9 cellular contexts compared by ENCODE assay signal in the genomic region with DNA sequence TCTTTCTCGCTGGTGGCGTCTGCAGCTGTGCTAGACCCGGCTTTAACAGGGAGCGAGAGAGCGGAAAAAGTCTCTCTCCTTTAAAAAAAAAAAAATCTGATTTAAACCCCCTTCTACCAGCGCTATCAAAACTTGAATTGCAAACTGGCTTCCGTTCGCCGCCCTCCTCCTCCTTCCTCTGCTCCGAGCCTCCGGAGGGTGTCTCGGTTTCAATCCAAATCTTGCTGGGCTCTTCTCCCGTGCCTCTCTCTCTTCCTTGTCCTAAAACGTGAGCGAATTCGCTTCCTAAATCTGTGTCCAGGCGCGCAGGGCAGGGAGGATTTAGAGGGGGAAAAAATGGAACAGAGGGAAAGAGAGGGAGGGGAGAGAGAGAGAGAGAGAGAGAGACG. TPM values are rescaled to one million over a fixed set of nuclear protein-coding genes. Genes with fewer than 3 reads are reported as not detected.
DNase-seq lines count a peak whose midpoint lies in the region; ATAC-seq and TF ChIP-seq lines count a peak whose summit lies in the region.
"Had no signal": no experiment of that assay in that cellular context is flagged by ENCODE, and none has a peak within 500 bp of the region (broad histone marks: within the 10 kb centered on the region; RNA-seq: fewer than 3 reads in every experiment).

No MANE protein-coding gene starts in this region.

- H3K27ac ChIP-seq in gastroesophageal sphincter (peak overlapping the region; percentile 70 to 89 (median 86)), parathyroid adenoma (peak overlapping the region; percentile 36)

- peak; percentile 15 for DNase-seq in COLO829 (ENCODE audit: low spot score)
- no peak for DNase-seq in stimulated activated CD4-positive, alpha-beta T cell treated with anti-CD3 and anti-CD28 coated beads, Interleukin-2, amount 100 ng/mL, for 24 hours
- DNase-seq in D341Med (ENCODE audit: low spot score), result no peak
- DNase-seq: NCI-H446 had no signal

- no peak overlapping the region for H3K9ac ChIP-seq in parathyroid adenoma

- no peak for TF ChIP-seq EP300 in gastroesophageal sphincter (IDR thresholded peaks at IDR 0.05)

- H3K4me2 ChIP-seq in parathyroid adenoma (ENCODE audit: low read length), result peak overlapping the region; percentile 84

- TF ChIP-seq CTCF in WI38 (IDR thresholded peaks at IDR 0.05; ENCODE audit: low read depth, low read length) (no peak), gastroesophageal sphincter (IDR thresholded peaks at IDR 0.05) (peak in 1 of 4 experiments; percentile 24), parathyroid adenoma (IDR thresholded peaks at IDR 0.05) (no peak)

- H3K36me3 ChIP-seq in gastroesophageal sphincter (peaks cover 0 to 12% of the 10 kb centered on the region in 2 donors), parathyroid adenoma (ENCODE audit: control insufficient read depth, insufficient read depth, low read length) (no peaks in the 10 kb centered on the region)

- H3K4me1 ChIP-seq in gastroesophageal sphincter, result peaks cover 0 to 50% (median 3%) of the 10 kb centered on the region in 3 donors
- no peaks in the 10 kb centered on the region for H3K4me1 ChIP-seq in parathyroid adenoma

- H3K27me3 ChIP-seq in gastroesophageal sphincter (peaks cover 32% of the 10 kb centered on the region), parathyroid adenoma (ENCODE audit: control insufficient read depth, insufficient read depth, low read length) (peaks cover 23% of the 10 kb centered on the region)

- 0 to 1% methylated on average over 10 to 12 of the region's 19 CpGs for WGBS in gastroesophageal sphincter (ENCODE audit: low coverage in 1 of 2), 2 donors

- TF ChIP-seq POLR2A in gastroesophageal sphincter (IDR thresholded peaks at IDR 0.05), result no peak

- peak overlapping the region; percentile 97 for H3K4me3 ChIP-seq in WI38 (ENCODE audit: low read depth, low read length)
- peak overlapping the region; percentile 56 to 71 for H3K4me3 ChIP-seq in gastroesophageal sphincter
- peak overlapping the region; percentile 51 for H3K4me3 ChIP-seq in parathyroid adenoma (ENCODE audit: low read depth, low read length)

- no peaks in the 10 kb centered on the region for H3K9me3 ChIP-seq in gastroesophageal sphincter
- H3K9me3 ChIP-seq in parathyroid adenoma (ENCODE audit: control insufficient read depth, low read length), result no peaks in the 10 kb centered on the region

- no peaks in the 10 kb centered on the region for H3K79me2 ChIP-seq in parathyroid adenoma

- H2AFZ ChIP-seq in parathyroid adenoma, result peak overlapping the region; percentile 31

- ATAC-seq in gastroesophageal sphincter, result peak; percentile 0
- ATAC-seq in HG03095 (IDR thresholded peaks at IDR 0.05; ENCODE audit: unreplicated experiment), result no peak
- no peak for ATAC-seq in HG02852 (IDR thresholded peaks at IDR 0.05; ENCODE audit: unreplicated experiment)

RNA-seq across cellular contexts. Expression of gene TBX3, which starts 0.3 kb away (rescaled TPM):
- total RNA-seq in gastroesophageal sphincter, result 10 to 100 TPM in 2 of 4 donors, 1 to 10 TPM in 2; 6.9 to 17.4 (median 10.0) TPM
